20 cellular contexts compared by ENCODE assay signal in the genomic region with DNA sequence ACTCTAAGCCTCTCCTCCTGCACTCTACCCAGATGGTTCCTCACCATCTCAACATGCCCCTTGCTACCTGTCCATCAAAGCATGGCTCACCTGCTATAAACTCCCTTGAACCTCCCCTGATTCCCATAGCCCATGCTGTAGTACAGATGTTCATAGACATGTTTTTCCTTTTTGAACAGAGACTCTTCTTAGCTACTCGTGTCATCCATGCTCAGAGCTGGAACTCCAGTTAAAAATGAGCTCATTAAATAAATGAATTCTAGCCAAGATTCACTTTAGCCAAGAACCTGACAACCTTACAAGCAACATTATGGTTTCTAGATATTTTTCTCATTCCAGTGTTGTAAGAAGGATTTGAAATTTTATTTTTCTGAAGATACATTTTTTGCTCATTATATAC.
"Had no signal": no experiment of that assay in that cellular context is flagged by ENCODE, and none has a peak within 500 bp of the region (broad histone marks: within the 10 kb centered on the region; RNA-seq: fewer than 3 reads in every experiment).

No MANE protein-coding gene starts in this region.

- H3K4me1 Mint-ChIP-seq: activated naive CD4-positive, alpha-beta T cell treated with anti-CD3 and anti-CD28 coated beads, Interleukin-2, amount 10 ng/mL, durations not matched to agents 7 days and 5 days; naive thymus-derived CD8-positive, alpha-beta T cell; stimulated activated naive B cell treated with anti-CD40 and anti-IgM and Interleukin-4, amounts not matched to agents 10 μg/mL and 1 μg/mL and 100 μg/mL, for 72 hours had no signal

- H3K9me3 Mint-ChIP-seq: activated CD4-positive, alpha-beta memory T cell treated with anti-CD3 and anti-CD28 coated beads for 36 hours; activated naive CD4-positive, alpha-beta T cell treated with anti-CD3 and anti-CD28 coated beads, Interleukin-2, amount 10 ng/mL, durations not matched to agents 7 days and 5 days; stimulated activated naive B cell treated with anti-CD40 and anti-IgM and Interleukin-4, amounts not matched to agents 10 μg/mL and 1 μg/mL and 100 μg/mL, for 72 hours had no signal

- H3K27me3 Mint-ChIP-seq: activated CD4-positive, alpha-beta memory T cell treated with anti-CD3 and anti-CD28 coated beads for 36 hours; activated naive CD4-positive, alpha-beta T cell treated with anti-CD3 and anti-CD28 coated beads, Interleukin-2, amount 10 ng/mL, durations not matched to agents 7 days and 5 days had no signal

- H3K4me3 Mint-ChIP-seq: activated CD4-positive, alpha-beta memory T cell treated with anti-CD3 and anti-CD28 coated beads for 36 hours; activated naive CD4-positive, alpha-beta T cell treated with anti-CD3 and anti-CD28 coated beads, Interleukin-2, amount 10 ng/mL, durations not matched to agents 7 days and 5 days; activated T-cell treated with anti-CD3 and anti-CD28 coated beads, Interleukin-2, amount 50 U/mL, for 72 hours; effector memory CD8-positive, alpha-beta T cell; naive thymus-derived CD8-positive, alpha-beta T cell; stimulated activated naive B cell treated with anti-CD40 and anti-IgM and Interleukin-4, amounts not matched to agents 10 μg/mL and 1 μg/mL and 100 μg/mL, for 72 hours had no signal

- DNase-seq: activated CD4-positive, alpha-beta memory T cell treated with anti-CD3 and anti-CD28 coated beads for 36 hours; activated CD4-positive, alpha-beta T cell treated with anti-CD3 and anti-CD28 coated beads for 48 hours; activated effector memory CD4-positive, alpha-beta T cell treated with anti-CD3 and anti-CD28 coated beads, Interleukin-2, amount 50 U/mL, for 16 hours; activated naive CD4-positive, alpha-beta T cell treated with anti-CD3 and anti-CD28 coated beads, Interleukin-2, amount 10 ng/mL, durations not matched to agents 7 days and 5 days; activated T-cell treated with anti-CD3 and anti-CD28 coated beads, Interleukin-2, amount 50 U/mL, for 72 hours; body of pancreas; central memory CD4-positive, alpha-beta T cell; effector memory CD8-positive, alpha-beta T cell; gastrocnemius medialis; islet precursor cell; left colon; lower lobe of right lung; naive thymus-derived CD8-positive, alpha-beta T cell; stimulated activated CD4-positive, alpha-beta T cell treated with anti-CD3 and anti-CD28 coated beads, Interleukin-2, amount 100 ng/mL, for 48 hours; stimulated activated CD8-positive, alpha-beta memory T cell treated with anti-CD3 and anti-CD28 coated beads, Interleukin-4, amount 100 ng/mL, for 48 hours; stimulated activated naive B cell treated with anti-CD40 and anti-IgM and Interleukin-4, amounts not matched to agents 10 μg/mL and 1 μg/mL and 100 μg/mL, for 72 hours; testis; trophoblast cell; uterus had no signal

- H3K4me3 ChIP-seq: body of pancreas, gastrocnemius medialis, lower lobe of right lung, testis, uterus had no signal

- H3K27ac Mint-ChIP-seq: activated CD4-positive, alpha-beta memory T cell treated with anti-CD3 and anti-CD28 coated beads for 36 hours; activated naive CD4-positive, alpha-beta T cell treated with anti-CD3 and anti-CD28 coated beads, Interleukin-2, amount 10 ng/mL, durations not matched to agents 7 days and 5 days; activated T-cell treated with anti-CD3 and anti-CD28 coated beads, Interleukin-2, amount 50 U/mL, for 72 hours; effector memory CD8-positive, alpha-beta T cell; naive thymus-derived CD8-positive, alpha-beta T cell; stimulated activated naive B cell treated with anti-CD40 and anti-IgM and Interleukin-4, amounts not matched to agents 10 μg/mL and 1 μg/mL and 100 μg/mL, for 72 hours had no signal

- ATAC-seq: activated T-cell treated with anti-CD3 and anti-CD28 coated beads, Interleukin-2, amount 50 U/mL, for 72 hours; body of pancreas; effector memory CD8-positive, alpha-beta T cell; esophagus mucosa; gastrocnemius medialis; left colon; lower lobe of right lung; naive thymus-derived CD8-positive, alpha-beta T cell; stimulated activated naive B cell treated with anti-CD40 and anti-IgM and Interleukin-4, amounts not matched to agents 10 μg/mL and 1 μg/mL and 100 μg/mL, for 72 hours had no signal

- H3K36me3 Mint-ChIP-seq: activated CD4-positive, alpha-beta memory T cell treated with anti-CD3 and anti-CD28 coated beads for 36 hours; activated naive CD4-positive, alpha-beta T cell treated with anti-CD3 and anti-CD28 coated beads, Interleukin-2, amount 10 ng/mL, durations not matched to agents 7 days and 5 days; naive thymus-derived CD8-positive, alpha-beta T cell; stimulated activated naive B cell treated with anti-CD40 and anti-IgM and Interleukin-4, amounts not matched to agents 10 μg/mL and 1 μg/mL and 100 μg/mL, for 72 hours had no signal
